In the genomic region with DNA sequence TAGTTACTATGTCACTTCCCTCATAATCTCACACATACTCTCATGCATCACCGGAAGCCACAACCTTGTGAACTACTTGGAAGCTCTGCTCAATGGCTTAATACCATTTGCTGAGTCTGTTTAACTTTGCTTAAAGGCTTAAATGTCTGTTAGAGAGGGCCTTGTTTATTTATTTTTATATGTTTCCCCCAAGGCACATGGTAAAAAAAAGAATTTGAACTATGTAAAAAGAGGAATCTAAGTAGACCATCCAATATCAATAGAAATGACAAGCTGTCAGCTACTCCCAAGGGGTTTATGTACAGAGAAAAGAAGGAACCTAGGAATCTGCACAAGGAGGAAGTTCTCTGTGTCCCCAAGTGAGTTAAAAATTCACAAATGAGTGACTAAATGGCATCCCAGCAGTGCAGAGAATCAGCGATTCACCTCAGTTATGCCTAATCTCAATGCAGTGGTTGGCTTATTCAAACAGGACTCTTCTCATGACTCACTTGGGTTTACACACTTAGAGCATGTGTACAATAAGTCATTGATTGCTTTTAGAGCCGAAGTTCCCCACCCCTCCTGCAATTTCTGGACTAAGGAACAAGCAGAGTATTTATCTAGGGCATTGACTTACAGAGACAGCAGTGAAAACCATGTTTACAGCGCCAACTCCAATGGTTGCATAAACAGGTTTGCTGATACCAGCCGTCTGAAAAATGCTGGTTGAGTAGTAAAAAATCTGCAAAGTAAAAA, we compare ENCODE assay signal across 11 cellular contexts. TPM values are rescaled to one million over a fixed set of nuclear protein-coding genes. Genes with fewer than 3 reads are reported as not detected.
A peak's percentile ranks its signal among the peaks of the same experiment; 100 is the strongest.
DNase-seq lines count a peak whose midpoint lies in the region; ATAC-seq, FAIRE-seq and TF ChIP-seq lines count a peak whose summit lies in the region.
"Had no signal": no experiment of that assay in that cellular context is flagged by ENCODE, and none has a peak within 500 bp of the region (broad histone marks: within the 10 kb centered on the region; RNA-seq: fewer than 3 reads in every experiment).

No MANE protein-coding gene starts in this region.

- H3K9ac ChIP-seq in HCT116 (ENCODE audit: low read length) (no peak overlapping the region), smooth muscle cell (ENCODE audit: low read depth) (no peak overlapping the region)

- no peaks in the 10 kb centered on the region for H3K9me3 ChIP-seq in HCT116 (ENCODE audit: control insufficient read depth in 1 of 2, insufficient read depth in 1 of 2, low read depth in 1 of 2, low read length in 2 of 2)
- H3K9me3 ChIP-seq in smooth muscle cell (replicated peaks; ENCODE audit: low read depth) = no peaks in the 10 kb centered on the region

- no TSS peak for BruUV-seq in HCT116 (replicated peaks; lab: Mats Ljungman, UMichigan)

- H3K79me2 ChIP-seq in HCT116 (ENCODE audit: insufficient read depth, low read length) = no peaks in the 10 kb centered on the region
- no peaks in the 10 kb centered on the region for H3K79me2 ChIP-seq in smooth muscle cell (ENCODE audit: low read depth)

- CTCF ChIA-PET in HCT116 (lab: Charles Lee) = no interaction called here

- ATAC-seq in HCT116 (no peak; the same call in 1 of the 2 replicates), HG03095 (IDR thresholded peaks at IDR 0.05; ENCODE audit: unreplicated experiment) (no peak)

- H3K27me3 ChIP-seq in HCT116 (ENCODE audit: insufficient read depth, low read length) (no peaks in the 10 kb centered on the region), smooth muscle cell (ENCODE audit: low read depth) (no peaks in the 10 kb centered on the region)

- peaks cover 25 to 37% of the 10 kb centered on the region in 2 experiments; a peak in 3 of 4 replicates for H3K4me1 ChIP-seq in HCT116 (ENCODE audit: control insufficient read depth in 1 of 2, insufficient read depth in 2 of 2, low read length in 2 of 2)
- no peaks in the 10 kb centered on the region for H3K4me1 ChIP-seq in smooth muscle cell (ENCODE audit: low read depth)

- H3K4me2 ChIP-seq in HCT116 (ENCODE audit: low read length) = peak overlapping the region; percentile 4; the same call in 1 of the 2 replicates
- H3K4me2 ChIP-seq in smooth muscle cell = peak overlapping the region; percentile 41

- H3K4me3 ChIP-seq in HCT116 (replicated peaks in 1 of 2; ENCODE audit: low read depth in 1 of 2, low read length in 2 of 2) = no peak overlapping the region
- no peak overlapping the region for H3K4me3 ChIP-seq in fibroblast of the aortic adventitia (ENCODE audit: low read depth, low read length)
- no peak overlapping the region for H3K4me3 ChIP-seq in smooth muscle cell

- TF ChIP-seq POLR2A in HCT116 (IDR thresholded peaks at IDR 0.05; ENCODE audit: borderline replicate concordance, extremely low read depth, insufficient read depth, insufficient read length) = no peak

- FAIRE-seq in RCC 7860 (lab: Jason Lieb, UNC) = peak; percentile 99
- FAIRE-seq: keratinocyte had no signal

- H3F3A ChIP-seq in smooth muscle cell (ENCODE audit: low read depth) = no peaks in the 10 kb centered on the region

- DNase-seq in HCT116 (ENCODE audit: low read depth, low spot score) (no peak), RCC 7860 (ENCODE audit: low spot score) (peak; percentile 95), fibroblast of the aortic adventitia (ENCODE audit: low read depth) (peak; percentile 20), smooth muscle cell (lab: John Stamatoyannopoulos, UW; ENCODE audit: unreplicated experiment) (no peak), epidermal melanocyte (ENCODE audit: insufficient read length, low spot score) (no peak), GM19238 (ENCODE audit: insufficient read length, low spot score) (no peak)
- no peak for DNase-seq in activated CD8-positive, alpha-beta memory T cell treated with anti-CD3 and anti-CD28 coated beads, Interleukin-2, amount 50 U/mL, for 48 hours
- DNase-seq: NCI-H526; stimulated activated CD4-positive, alpha-beta T cell treated with anti-CD3 and anti-CD28 coated beads, Interleukin-4, amount 100 ng/mL, for 24 hours had no signal

- peak overlapping the region; percentile 70 for H2AFZ ChIP-seq in HCT116 (ENCODE audit: low read depth, low read length, poor library complexity, severe bottlenecking)
- no peak overlapping the region for H2AFZ ChIP-seq in smooth muscle cell (ENCODE audit: low read depth)

- TF ChIP-seq RAD21 in HCT116 (IDR thresholded peaks at IDR 0.05; ENCODE audit: low read depth) = no peak

- 41% methylated on average over 5 of the region's 5 CpGs for WGBS in smooth muscle cell (ENCODE audit: low lambda C conversion rate)

- POLR2A ChIA-PET in HCT116 (lab: Charles Lee) = no interaction called here

- RAD21 ChIA-PET in HCT116 (lab: Charles Lee; ENCODE audit: low non-redundant PET in 1 of 2, low total read pairs in 2 of 2, uncharacterized antibody in 2 of 2, unreplicated experiment in 2 of 2) = no interaction called here

- no peaks in the 10 kb centered on the region for H3K9me2 ChIP-seq in HCT116 (ENCODE audit: insufficient read depth)

- no peak for TF ChIP-seq CTCF in HCT116 (IDR thresholded peaks at IDR 0.05 in 2 of 3, conservative IDR thresholded peaks at IDR 0.05 in 1 of 3; ENCODE audit: borderline replicate concordance in 1 of 3, insufficient read depth in 1 of 3, low read depth in 2 of 3, low read length in 2 of 3)
- no peak for TF ChIP-seq CTCF in fibroblast of the aortic adventitia (IDR thresholded peaks at IDR 0.05; ENCODE audit: insufficient read depth, low read length)
- no peak for TF ChIP-seq CTCF in smooth muscle cell (IDR thresholded peaks at IDR 0.05; ENCODE audit: borderline replicate concordance, insufficient read depth, poor library complexity, severe bottlenecking)

- H3K36me3 ChIP-seq in HCT116 (ENCODE audit: control insufficient read depth in 1 of 2, insufficient read depth in 2 of 2, low read length in 2 of 2) = no peaks in the 10 kb centered on the region
- no peaks in the 10 kb centered on the region for H3K36me3 ChIP-seq in smooth muscle cell (ENCODE audit: low read depth)

- H3K27ac ChIP-seq in HCT116 (ENCODE audit: low read depth, low read length) (no peak overlapping the region), smooth muscle cell (ENCODE audit: low read depth) (peak overlapping the region; percentile 68)

- H4K20me1 ChIP-seq in HCT116 (ENCODE audit: insufficient read depth) = no peaks in the 10 kb centered on the region
- no peaks in the 10 kb centered on the region for H4K20me1 ChIP-seq in smooth muscle cell (ENCODE audit: low read depth)

- intact Hi-C loops in HCT116 (cut with micrococcal nuclease) = no loop called here

TF ChIP-seq in HCT116, 20 proteins besides CTCF, POLR2A, EP300 and RAD21:
- no peak for TF ChIP-seq SP1 (IDR thresholded peaks at IDR 0.05; ENCODE audit: low read depth)
- no peak for TF ChIP-seq REST (IDR thresholded peaks at IDR 0.05; ENCODE audit: low read depth)
- TF ChIP-seq ZNF274 (IDR thresholded peaks at IDR 0.05; ENCODE audit: low read depth, low read length) = no peak

RNA-seq across cellular contexts. Expression of gene SLC2A2, which starts 24.4 kb away (rescaled TPM):
- total RNA-seq in HCT116 (2021; ENCODE audit: unreplicated experiment) = not detected
- not detected in 2 replicates for polyA plus RNA-seq in HCT116 (2012)
- total RNA-seq in fibroblast of the aortic adventitia (ENCODE audit: low replicate concordance) = not detected in 2 replicates
- not detected in 2 replicates for total RNA-seq in smooth muscle cell
- polyA plus RNA-seq in smooth muscle cell = not detected in 2 replicates
- polyA plus RNA-seq: keratinocyte had no signal

Comparison
In these comparisons a context has a peak if more than half of its experiments do, and no peak if none do; other contexts are left out.
1. DNase-seq: peak in RCC 7860 (single experiment) and fibroblast of the aortic adventitia (single experiment); none in HCT116 (single experiment), smooth muscle cell (single experiment), epidermal melanocyte (single experiment), activated CD8-positive, alpha-beta memory T cell treated with anti-CD3 and anti-CD28 coated beads, Interleukin-2, amount 50 U/mL, for 48 hours (single experiment) and GM19238 (single experiment).